13 cellular contexts compared by ENCODE assay signal in genomic region chr1:9844746-9845145, GRCh38. TPM values are rescaled to one million over a fixed set of nuclear protein-coding genes. Genes with fewer than 3 reads are reported as not detected.
A peak's percentile ranks its signal among the peaks of the same experiment; 100 is the strongest.
DNase-seq lines count a peak whose midpoint lies in the region; ATAC-seq and TF ChIP-seq lines count a peak whose summit lies in the region.
"Had no signal": no experiment of that assay in that cellular context is flagged by ENCODE, and none has a peak within 500 bp of the region (broad histone marks: within the 10 kb centered on the region; RNA-seq: fewer than 3 reads in every experiment).

No MANE protein-coding gene starts in this region.

- H3K36me3 Mint-ChIP-seq in dendritic cell treated with granulocyte-macrophage colony-stimulating factor and Interleukin-4, amounts not matched to agents 40 ng/mL and 50 ng/mL, for 4 days (ENCODE audit: low read depth): peaks cover 10% of the 10 kb centered on the region
- H3K36me3 Mint-ChIP-seq in neural progenitor cell: no peaks in the 10 kb centered on the region

- TF ChIP-seq POLR2A in body of pancreas (IDR thresholded peaks at IDR 0.05): no peak

- H3K36me3 ChIP-seq in neural progenitor cell: no peaks in the 10 kb centered on the region
- H3K36me3 ChIP-seq in body of pancreas (replicated peaks in 1 of 2; ENCODE audit: insufficient read depth in 1 of 2, low read depth in 2 of 2): no peaks in the 10 kb centered on the region
- H3K36me3 ChIP-seq: MG63, SJCRH30 had no signal

- H3K27ac ChIP-seq in C4-2B: peak overlapping the region; percentile 95
- H3K27ac ChIP-seq in RWPE1: peak overlapping the region; percentile 99
- H3K27ac ChIP-seq in neural progenitor cell: no peak overlapping the region
- H3K27ac ChIP-seq in body of pancreas: no peak overlapping the region
- H3K27ac ChIP-seq: SJCRH30 had no signal

- no peaks in the 10 kb centered on the region for H3K27me3 ChIP-seq in neural progenitor cell
- H3K27me3 ChIP-seq in body of pancreas: no peaks in the 10 kb centered on the region
- H3K27me3 ChIP-seq: MG63, SJCRH30 had no signal

- no peak overlapping the region for H3K4me2 ChIP-seq in neural progenitor cell

- POLR2A ChIA-PET in RWPE1 (lab: Yijun Ruan, JAX; ENCODE audit: low non-redundant PET): interaction anchor here (0.8 kb wide), 1 partner anchor 28 kb away, joined by 8 read pairs; no protein-coding TSS in a partner anchor

- H3K4me1 Mint-ChIP-seq in dendritic cell treated with granulocyte-macrophage colony-stimulating factor and Interleukin-4, amounts not matched to agents 40 ng/mL and 50 ng/mL, for 4 days (ENCODE audit: low read depth): peaks cover 26% of the 10 kb centered on the region
- H3K4me1 Mint-ChIP-seq in neural progenitor cell: peaks cover 24% of the 10 kb centered on the region

- CTCF ChIA-PET in RWPE1 (lab: Yijun Ruan, JAX): no interaction called here

- H3K4me3 ChIP-seq in neural progenitor cell: no peak overlapping the region
- no peak overlapping the region for H3K4me3 ChIP-seq in body of pancreas
- H3K4me3 ChIP-seq: MG63, SJCRH30 had no signal

- no peak overlapping the region for H3K9ac ChIP-seq in neural progenitor cell

- peaks cover 12% of the 10 kb centered on the region for H4K20me1 ChIP-seq in neural progenitor cell (ENCODE audit: low read depth)

- H3K27ac Mint-ChIP-seq in dendritic cell treated with granulocyte-macrophage colony-stimulating factor and Interleukin-4, amounts not matched to agents 40 ng/mL and 50 ng/mL, for 4 days: peak overlapping the region; percentile 77
- H3K27ac Mint-ChIP-seq in neural progenitor cell: peak overlapping the region; percentile 85

- DNase-seq in RWPE1 (ENCODE audit: low spot score): no peak
- DNase-seq in neural progenitor cell (ENCODE audit: low spot score): no peak
- no peak for DNase-seq in body of pancreas
- DNase-seq: NCI-H1105, NCI-H1694 treated with DMSO at 0.1 percent for 48 hours, NCI-H446 treated with DMSO at 0.1 percent for 48 hours, NCI-H774, SJCRH30 had no signal

- no peak for TF ChIP-seq CTCF in C4-2B (conservative IDR thresholded peaks at IDR 0.05)
- TF ChIP-seq CTCF in RWPE1 (conservative IDR thresholded peaks at IDR 0.05; ENCODE audit: low read depth): no peak
- no peak for TF ChIP-seq CTCF in neural progenitor cell (IDR thresholded peaks at IDR 0.05)
- no peak for TF ChIP-seq CTCF in body of pancreas (IDR thresholded peaks at IDR 0.05)

- H3K4me3 Mint-ChIP-seq in dendritic cell treated with granulocyte-macrophage colony-stimulating factor and Interleukin-4, amounts not matched to agents 40 ng/mL and 50 ng/mL, for 4 days: no peak overlapping the region
- peak overlapping the region; percentile 15 for H3K4me3 Mint-ChIP-seq in neural progenitor cell

- H3K79me2 ChIP-seq in neural progenitor cell (ENCODE audit: low read depth): no peaks in the 10 kb centered on the region

- peaks cover 2% of the 10 kb centered on the region for H3F3A ChIP-seq in neural progenitor cell (ENCODE audit: low read depth)

- no peak overlapping the region for H2AFZ ChIP-seq in neural progenitor cell (replicated peaks)

- no peaks in the 10 kb centered on the region for H3K9me3 Mint-ChIP-seq in dendritic cell treated with granulocyte-macrophage colony-stimulating factor and Interleukin-4, amounts not matched to agents 40 ng/mL and 50 ng/mL, for 4 days
- H3K9me3 Mint-ChIP-seq in neural progenitor cell: no peaks in the 10 kb centered on the region

- ATAC-seq in GM18498 (IDR thresholded peaks at IDR 0.05; ENCODE audit: unreplicated experiment) (no peak), body of pancreas (no peak), HG02981 (IDR thresholded peaks at IDR 0.05; ENCODE audit: unreplicated experiment) (no peak)

- WGBS in body of pancreas, 2 donors: 78 to 100% methylated on average over 2 to 7 of the region's 7 CpGs

- no peaks in the 10 kb centered on the region for H3K27me3 Mint-ChIP-seq in dendritic cell treated with granulocyte-macrophage colony-stimulating factor and Interleukin-4, amounts not matched to agents 40 ng/mL and 50 ng/mL, for 4 days
- peaks cover 6% of the 10 kb centered on the region for H3K27me3 Mint-ChIP-seq in neural progenitor cell (ENCODE audit: insufficient read depth, low read depth)

- H3K9me3 ChIP-seq in neural progenitor cell (ENCODE audit: low read depth) (no peaks in the 10 kb centered on the region), body of pancreas (no peaks in the 10 kb centered on the region)
- H3K9me3 ChIP-seq: MG63, SJCRH30 had no signal

- H3K4me1 ChIP-seq in neural progenitor cell (peaks cover 19% of the 10 kb centered on the region), body of pancreas (peaks cover 15% of the 10 kb centered on the region)

- intact Hi-C loops in dendritic cell treated with granulocyte-macrophage colony-stimulating factor and Interleukin-4, amounts not matched to agents 40 ng/mL and 50 ng/mL, for 4 days (cut with micrococcal nuclease): no loop called here
- intact Hi-C loops in body of pancreas (cut with DNase I): no loop called here

RNA-seq across cellular contexts. Expression of gene CLSTN1, which starts 21.0 kb away (rescaled TPM):
- 75.4 and 112 TPM in 2 replicates for total RNA-seq in neural progenitor cell (ENCODE audit: low replicate concordance)
- 10 to 100 TPM; 60.2 to 64.6 TPM for total RNA-seq in body of pancreas

Comparison
In these comparisons a context has a peak if more than half of its experiments do, and no peak if none do; other contexts are left out.
1. H3K27ac ChIP-seq: peak in C4-2B (single experiment) and RWPE1 (single experiment); none in neural progenitor cell (single experiment) and body of pancreas (0 of 4).